In the genomic region with DNA sequence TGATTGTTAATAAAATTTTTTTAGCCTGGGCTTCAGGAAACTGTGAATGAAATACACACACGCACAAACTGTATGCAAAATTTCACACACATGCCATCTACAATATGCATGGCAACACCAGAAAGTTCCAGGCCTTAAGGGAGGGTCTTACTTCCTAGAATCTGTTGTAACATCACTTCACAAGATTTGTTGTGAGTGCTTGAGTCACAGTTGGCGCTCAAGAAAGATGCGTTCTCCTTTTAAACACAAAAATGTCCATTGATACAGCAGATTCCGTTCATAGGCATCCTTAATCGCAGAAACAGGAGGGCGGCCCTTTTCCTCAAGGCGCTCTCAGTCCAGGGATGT, we compare ENCODE assay signal across 8 cellular contexts. TPM values are rescaled to one million over a fixed set of nuclear protein-coding genes. Genes with fewer than 3 reads are reported as not detected.
DNase-seq lines count a peak whose midpoint lies in the region; ATAC-seq and TF ChIP-seq lines count a peak whose summit lies in the region.

No MANE protein-coding gene starts in this region.

- ATAC-seq in HG02885 (IDR thresholded peaks at IDR 0.05; ENCODE audit: poor library complexity, unreplicated experiment) = peak; percentile 1

- H3K27me3 Mint-ChIP-seq in mesothelial cell of epicardium (ENCODE audit: low read depth) = peaks cover 12% of the 10 kb centered on the region

- POLR2A ChIA-PET in AG04449 (lab: Yijun Ruan, JAX) = interaction anchor here (1.3 kb wide), 1 partner anchor 28 kb away, joined by 4 read pairs; no protein-coding TSS in a partner anchor

- peak overlapping the region; percentile 100 for H3K27ac Mint-ChIP-seq in mesothelial cell of epicardium

- H3K36me3 Mint-ChIP-seq in mesothelial cell of epicardium = no peaks in the 10 kb centered on the region

- DNase-seq in AG04449 (ENCODE audit: low read depth, low spot score) (no peak), astrocyte of the spinal cord (ENCODE audit: low read depth, low spot score) (no peak), mesothelial cell of epicardium (ENCODE audit: low spot score in 2 of 2, unreplicated experiment in 2 of 2) (no peak), T1000 (lab: John Stamatoyannopoulos, UW) (no peak), GM20000 (ENCODE audit: low spot score) (no peak), DMS 273 (lab: John Stamatoyannopoulos, UW; ENCODE audit: unreplicated experiment) (no peak), SK-N-DZ (ENCODE audit: low spot score) (no peak)

- peak overlapping the region; percentile 98 for H3K4me3 ChIP-seq in AG04449 (ENCODE audit: low read depth, low read length)
- H3K4me3 ChIP-seq in astrocyte of the spinal cord (ENCODE audit: low read depth, low read length) = peak overlapping the region; percentile 100

- TF ChIP-seq CTCF in AG04449 (IDR thresholded peaks at IDR 0.05; ENCODE audit: insufficient read depth, low read length, missing control alignments) (no peak), astrocyte of the spinal cord (IDR thresholded peaks at IDR 0.05; ENCODE audit: low read depth, low read length) (no peak), mesothelial cell of epicardium (IDR thresholded peaks at IDR 0.05; ENCODE audit: unreplicated experiment) (no peak), GM20000 (IDR thresholded peaks at IDR 0.05; ENCODE audit: extremely low read depth, missing control alignments) (no peak)

- CTCF ChIA-PET in AG04449 (lab: Yijun Ruan, JAX) = interaction anchor here (0.9 to 1.3 kb wide), 4 partner anchors 9 to 67 kb away, joined by 3 to 4 read pairs (median 3); no protein-coding TSS in a partner anchor

- peaks cover 12% of the 10 kb centered on the region for H3K4me1 Mint-ChIP-seq in mesothelial cell of epicardium

- no peaks in the 10 kb centered on the region for H3K9me3 Mint-ChIP-seq in mesothelial cell of epicardium

- in situ Hi-C loops in astrocyte of the spinal cord (cut with HindIII; ENCODE audit: low sequenced_read_pairs) = no loop called here

- H3K4me3 Mint-ChIP-seq in mesothelial cell of epicardium = peak overlapping the region; percentile 100

RNA-seq across cellular contexts. Expression of a gene that starts 0.5 kb away (rescaled TPM):
- 59.5 to 63.2 TPM (median 61.9 TPM) in 3 replicates for total RNA-seq in mesothelial cell of epicardium
- polyA plus RNA-seq in SK-N-DZ (2014; cell fraction: cytosol; rRNA removed) = 98.7 and 103 TPM in 2 replicates
- 79.5 and 107 TPM in 2 replicates for polyA plus RNA-seq in SK-N-DZ (2014; cell fraction: nucleus; rRNA removed)

RNA-seq across cellular contexts. Expression of a gene that starts 55.9 kb away (rescaled TPM):
- total RNA-seq in mesothelial cell of epicardium = 0.67 to 0.78 TPM (median 0.72 TPM) in 3 replicates
- polyA plus RNA-seq in SK-N-DZ (2014; cell fraction: cytosol; rRNA removed) = not detected in 2 replicates
- not detected in 2 replicates for polyA plus RNA-seq in SK-N-DZ (2014; cell fraction: nucleus; rRNA removed)

RNA-seq across cellular contexts. Expression of a gene that starts 56.6 kb away (rescaled TPM):
- total RNA-seq in mesothelial cell of epicardium = 0.34 to 1.3 TPM (median 0.55 TPM) in 3 replicates
- polyA plus RNA-seq in SK-N-DZ (2014; cell fraction: cytosol; rRNA removed) = 0.99 and 1.1 TPM in 2 replicates
- polyA plus RNA-seq in SK-N-DZ (2014; cell fraction: nucleus; rRNA removed) = not detected in 2 replicates
